12 cellular contexts compared by ENCODE assay signal in genomic region chr5:72392326-72392733, GRCh38.
DNase-seq lines count a peak whose midpoint lies in the region; ATAC-seq and TF ChIP-seq lines count a peak whose summit lies in the region.
"Had no signal": no experiment of that assay in that cellular context is flagged by ENCODE, and none has a peak within 500 bp of the region (broad histone marks: within the 10 kb centered on the region; RNA-seq: fewer than 3 reads in every experiment).

No MANE protein-coding gene starts in this region.

- no peaks in the 10 kb centered on the region for H3K9me3 Mint-ChIP-seq in activated CD4-positive, alpha-beta memory T cell treated with anti-CD3 and anti-CD28 coated beads for 36 hours
- no peaks in the 10 kb centered on the region for H3K9me3 Mint-ChIP-seq in CD14-positive monocyte
- no peaks in the 10 kb centered on the region for H3K9me3 Mint-ChIP-seq in activated CD4-positive, alpha-beta T cell treated with anti-CD3 and anti-CD28 coated beads for 36 hours (ENCODE audit: low read depth)

- DNase-seq in DMS 273 treated with DMSO at 0.1 percent for 48 hours (lab: John Stamatoyannopoulos, UW): peak; percentile 37
- no peak for DNase-seq in psoas muscle
- DNase-seq in activated CD4-positive, alpha-beta memory T cell treated with anti-CD3 and anti-CD28 coated beads for 36 hours: no peak
- no peak for DNase-seq in CD14-positive monocyte (ENCODE audit: low spot score)
- DNase-seq in activated CD4-positive, alpha-beta T cell treated with anti-CD3 and anti-CD28 coated beads for 36 hours: no peak
- DNase-seq: NCI-H1930, upper lobe of left lung had no signal

- H3K36me3 Mint-ChIP-seq in activated CD4-positive, alpha-beta memory T cell treated with anti-CD3 and anti-CD28 coated beads for 36 hours: no peaks in the 10 kb centered on the region
- no peaks in the 10 kb centered on the region for H3K36me3 Mint-ChIP-seq in CD14-positive monocyte
- no peaks in the 10 kb centered on the region for H3K36me3 Mint-ChIP-seq in activated CD4-positive, alpha-beta T cell treated with anti-CD3 and anti-CD28 coated beads for 36 hours (ENCODE audit: low read depth)

- ATAC-seq in SK-N-SH treated with all-trans-retinoic acid at 6 μM for 48 hours (peak; percentile 75), gastroesophageal sphincter (peak; percentile 79), psoas muscle (peak; percentile 87 to 95 (median 92)), HG02588 (IDR thresholded peaks at IDR 0.05; ENCODE audit: unreplicated experiment) (no peak)
- no peak for ATAC-seq in activated CD4-positive, alpha-beta T cell treated with anti-CD3 and anti-CD28 coated beads for 36 hours

- no peak for TF ChIP-seq POLR2A in gastroesophageal sphincter (IDR thresholded peaks at IDR 0.05)

- H3K9me3 ChIP-seq in gastroesophageal sphincter (no peaks in the 10 kb centered on the region), psoas muscle (no peaks in the 10 kb centered on the region)
- H3K9me3 ChIP-seq: BLaER1 treated with 17β-estradiol and CSF1 and Interleukin-3, amounts not matched to agents 10 nM and 100 nM; upper lobe of left lung had no signal

- H3K4me3 ChIP-seq in gastroesophageal sphincter: no peak overlapping the region
- H3K4me3 ChIP-seq in psoas muscle: peak overlapping the region; percentile 17
- H3K4me3 ChIP-seq: BLaER1 treated with 17β-estradiol and CSF1 and Interleukin-3, amounts not matched to agents 10 nM and 100 nM; upper lobe of left lung had no signal

- H3K4me3 Mint-ChIP-seq in activated CD4-positive, alpha-beta memory T cell treated with anti-CD3 and anti-CD28 coated beads for 36 hours: no peak overlapping the region
- H3K4me3 Mint-ChIP-seq in CD14-positive monocyte: no peak overlapping the region
- no peak overlapping the region for H3K4me3 Mint-ChIP-seq in activated CD4-positive, alpha-beta T cell treated with anti-CD3 and anti-CD28 coated beads for 36 hours
- H3K4me3 Mint-ChIP-seq: activated naive CD8-positive, alpha-beta T cell had no signal

- H3K4me1 Mint-ChIP-seq in activated CD4-positive, alpha-beta memory T cell treated with anti-CD3 and anti-CD28 coated beads for 36 hours (ENCODE audit: low read depth): no peaks in the 10 kb centered on the region
- peaks cover 61% of the 10 kb centered on the region for H3K4me1 Mint-ChIP-seq in CD14-positive monocyte
- no peaks in the 10 kb centered on the region for H3K4me1 Mint-ChIP-seq in activated CD4-positive, alpha-beta T cell treated with anti-CD3 and anti-CD28 coated beads for 36 hours

- no peak for TF ChIP-seq EP300 in gastroesophageal sphincter (IDR thresholded peaks at IDR 0.05)

- H3K4me1 ChIP-seq in gastroesophageal sphincter (peaks cover 7 to 49% (median 8%) of the 10 kb centered on the region in 3 donors), psoas muscle (peaks cover 47% of the 10 kb centered on the region)

- CTCF ChIA-PET in activated CD4-positive, alpha-beta memory T cell treated with anti-CD3 and anti-CD28 coated beads for 36 hours (lab: Charles Lee): no interaction called here
- CTCF ChIA-PET in activated CD4-positive, alpha-beta T cell treated with anti-CD3 and anti-CD28 coated beads for 36 hours (lab: Charles Lee): interaction anchor here (0.5 to 0.9 kb wide), 3 partner anchors 26 to 933 kb away, joined by 3 to 4 read pairs (median 3); no protein-coding TSS in a partner anchor

- POLR2A ChIA-PET in activated CD4-positive, alpha-beta memory T cell treated with anti-CD3 and anti-CD28 coated beads for 36 hours (lab: Charles Lee): no interaction called here
- POLR2A ChIA-PET in activated CD4-positive, alpha-beta T cell treated with anti-CD3 and anti-CD28 coated beads for 36 hours (lab: Charles Lee): interaction anchor here (0.6 kb wide), 1 partner anchor 63 kb away, joined by 6 read pairs; no protein-coding TSS in a partner anchor

- 0 to 20% methylated on average over 1 of the region's 1 CpG for WGBS in gastroesophageal sphincter (ENCODE audit: low coverage in 1 of 2), 2 donors
- WGBS in psoas muscle, 3 donors: 10 to 31% (median 18%) methylated on average over 1 of the region's 1 CpG

- no peak for TF ChIP-seq CTCF in gastroesophageal sphincter (IDR thresholded peaks at IDR 0.05)
- TF ChIP-seq CTCF in psoas muscle (IDR thresholded peaks at IDR 0.05): no peak
- no peak for TF ChIP-seq CTCF in CD14-positive monocyte (IDR thresholded peaks at IDR 0.05)

- no peaks in the 10 kb centered on the region for H3K36me3 ChIP-seq in gastroesophageal sphincter
- H3K36me3 ChIP-seq in psoas muscle (ENCODE audit: insufficient read depth in 1 of 2, low read depth in 1 of 2): no peaks in the 10 kb centered on the region
- H3K36me3 ChIP-seq: BLaER1 treated with 17β-estradiol and CSF1 and Interleukin-3, amounts not matched to agents 10 nM and 100 nM; upper lobe of left lung had no signal

- H3K27me3 Mint-ChIP-seq in activated CD4-positive, alpha-beta memory T cell treated with anti-CD3 and anti-CD28 coated beads for 36 hours: peaks cover 14% of the 10 kb centered on the region
- no peaks in the 10 kb centered on the region for H3K27me3 Mint-ChIP-seq in CD14-positive monocyte (ENCODE audit: low read depth in 3 of 3)
- peaks cover 16% of the 10 kb centered on the region for H3K27me3 Mint-ChIP-seq in activated CD4-positive, alpha-beta T cell treated with anti-CD3 and anti-CD28 coated beads for 36 hours

- H3K27ac ChIP-seq in gastroesophageal sphincter (peak overlapping the region; percentile 61 to 73 (median 67)), psoas muscle (peak overlapping the region; percentile 88)
- H3K27ac ChIP-seq: BLaER1 treated with 17β-estradiol and CSF1 and Interleukin-3, amounts not matched to agents 10 nM and 100 nM; upper lobe of left lung had no signal

- no peak overlapping the region for H3K27ac Mint-ChIP-seq in activated CD4-positive, alpha-beta memory T cell treated with anti-CD3 and anti-CD28 coated beads for 36 hours
- H3K27ac Mint-ChIP-seq in CD14-positive monocyte: no peak overlapping the region
- H3K27ac Mint-ChIP-seq in activated CD4-positive, alpha-beta T cell treated with anti-CD3 and anti-CD28 coated beads for 36 hours: no peak overlapping the region
- H3K27ac Mint-ChIP-seq: activated naive CD8-positive, alpha-beta T cell had no signal

- H3K27me3 ChIP-seq in gastroesophageal sphincter (no peaks in the 10 kb centered on the region), psoas muscle (ENCODE audit: insufficient read depth in 3 of 3, low read length in 2 of 3) (no peaks in the 10 kb centered on the region)
- H3K27me3 ChIP-seq: BLaER1 treated with 17β-estradiol and CSF1 and Interleukin-3, amounts not matched to agents 10 nM and 100 nM; upper lobe of left lung had no signal

- intact Hi-C loops in psoas muscle (cut with DNase I) (loop anchor here (5.0 kb wide), 1 partner anchor 35 kb away; no protein-coding TSS in a partner anchor), CD14-positive monocyte (cut with micrococcal nuclease) (no loop called here)
- intact Hi-C loops in activated CD4-positive, alpha-beta memory T cell treated with anti-CD3 and anti-CD28 coated beads for 36 hours (cut with micrococcal nuclease): no loop called here
- intact Hi-C loops in activated CD4-positive, alpha-beta T cell treated with anti-CD3 and anti-CD28 coated beads for 36 hours (cut with DNase I, micrococcal nuclease): loop anchor here in 1 of 2 experiments (10.0 kb wide), 1 partner anchor 132 kb away; no protein-coding TSS in a partner anchor

TF ChIP-seq in SK-N-SH treated with all-trans-retinoic acid at 6 μM for 48 hours, 23 proteins besides CTCF, POLR2A, EP300 and RAD21:
- TF ChIP-seq, protein P1, sequence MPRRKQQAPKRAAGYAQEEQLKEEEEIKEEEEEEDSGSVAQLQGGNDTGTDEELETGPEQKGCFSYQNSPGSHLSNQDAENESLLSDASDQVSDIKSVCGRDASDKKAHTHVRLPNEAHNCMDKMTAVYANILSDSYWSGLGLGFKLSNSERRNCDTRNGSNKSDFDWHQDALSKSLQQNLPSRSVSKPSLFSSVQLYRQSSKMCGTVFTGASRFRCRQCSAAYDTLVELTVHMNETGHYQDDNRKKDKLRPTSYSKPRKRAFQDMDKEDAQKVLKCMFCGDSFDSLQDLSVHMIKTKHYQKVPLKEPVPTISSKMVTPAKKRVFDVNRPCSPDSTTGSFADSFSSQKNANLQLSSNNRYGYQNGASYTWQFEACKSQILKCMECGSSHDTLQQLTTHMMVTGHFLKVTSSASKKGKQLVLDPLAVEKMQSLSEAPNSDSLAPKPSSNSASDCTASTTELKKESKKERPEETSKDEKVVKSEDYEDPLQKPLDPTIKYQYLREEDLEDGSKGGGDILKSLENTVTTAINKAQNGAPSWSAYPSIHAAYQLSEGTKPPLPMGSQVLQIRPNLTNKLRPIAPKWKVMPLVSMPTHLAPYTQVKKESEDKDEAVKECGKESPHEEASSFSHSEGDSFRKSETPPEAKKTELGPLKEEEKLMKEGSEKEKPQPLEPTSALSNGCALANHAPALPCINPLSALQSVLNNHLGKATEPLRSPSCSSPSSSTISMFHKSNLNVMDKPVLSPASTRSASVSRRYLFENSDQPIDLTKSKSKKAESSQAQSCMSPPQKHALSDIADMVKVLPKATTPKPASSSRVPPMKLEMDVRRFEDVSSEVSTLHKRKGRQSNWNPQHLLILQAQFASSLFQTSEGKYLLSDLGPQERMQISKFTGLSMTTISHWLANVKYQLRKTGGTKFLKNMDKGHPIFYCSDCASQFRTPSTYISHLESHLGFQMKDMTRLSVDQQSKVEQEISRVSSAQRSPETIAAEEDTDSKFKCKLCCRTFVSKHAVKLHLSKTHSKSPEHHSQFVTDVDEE (CRISPR knock-in tag; IDR thresholded peaks at IDR 0.05): no peak
- TF ChIP-seq ISL1 (CRISPR knock-in tag; IDR thresholded peaks at IDR 0.05): peak; percentile 77
TF ChIP-seq in SK-N-SH treated with all-trans-retinoic acid at 6 μM for 48 hours: peak in this region for 1.

Comparison
In these comparisons a context has a peak if more than half of its experiments do, and no peak if none do; other contexts are left out.
1. ATAC-seq: peak in SK-N-SH treated with all-trans-retinoic acid at 6 μM for 48 hours (single experiment), gastroesophageal sphincter (single experiment) and psoas muscle (4 of 4); none in HG02588 (single experiment) and activated CD4-positive, alpha-beta T cell treated with anti-CD3 and anti-CD28 coated beads for 36 hours (single experiment).
2. intact Hi-C loops: an anchor here in psoas muscle (5.0 kb wide); none called in activated CD4-positive, alpha-beta memory T cell treated with anti-CD3 and anti-CD28 coated beads for 36 hours and CD14-positive monocyte.